Comparison of ENCODE assay signal across 1 cellular context in the genomic region with DNA sequence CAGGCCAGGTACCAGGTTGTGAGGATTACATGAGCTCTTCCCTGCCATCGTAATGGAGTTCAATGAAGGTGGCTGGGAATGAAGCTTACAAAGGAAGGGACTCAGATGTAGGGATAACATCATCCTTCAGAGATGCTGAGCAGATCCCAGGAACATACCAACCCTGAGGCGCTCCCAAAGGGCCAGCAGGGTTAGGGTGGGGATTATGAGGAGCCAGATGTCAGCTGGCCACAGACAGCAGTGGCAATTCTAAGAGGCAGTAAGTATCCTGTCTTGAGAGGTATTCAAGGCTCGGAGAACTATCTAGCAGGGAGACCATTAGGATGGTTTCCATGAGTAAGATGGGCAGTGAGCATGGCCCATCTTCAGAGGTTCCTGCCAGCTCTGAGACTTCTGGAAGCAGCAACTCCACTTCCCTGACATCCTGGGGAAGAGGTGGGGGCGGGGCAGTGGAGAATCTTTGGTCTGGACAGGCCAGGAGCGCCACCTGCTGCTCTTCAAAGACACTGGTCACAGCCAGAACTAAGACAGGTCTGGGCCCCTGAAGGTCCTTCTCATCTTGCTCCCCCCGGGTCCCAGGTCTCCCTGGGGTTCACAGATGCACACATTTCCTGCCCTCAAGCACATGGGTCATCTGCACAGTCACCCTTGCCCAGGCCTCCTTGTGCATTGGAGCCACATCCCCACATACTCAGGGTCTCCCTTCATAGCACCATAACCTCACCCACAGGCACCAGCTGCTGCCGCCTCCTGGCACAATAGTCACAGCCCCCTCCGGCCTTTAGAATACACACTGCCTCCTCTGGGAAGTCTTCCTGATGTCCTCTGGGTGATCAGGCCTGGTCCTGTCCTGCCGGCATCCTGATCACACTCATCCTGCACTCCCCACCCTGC.
TF ChIP-seq lines count a peak whose summit lies in the region.

No MANE protein-coding gene starts in this region.

TF ChIP-seq in GM12878, 131 proteins besides CTCF, POLR2A, EP300 and RAD21 (continued from another document):
- TF ChIP-seq BCL3 (IDR thresholded peaks at IDR 0.05; ENCODE audit: borderline replicate concordance, insufficient read depth, low read depth, low read length, poor library complexity, severe bottlenecking) (no peak), SMC3 (IDR thresholded peaks at IDR 0.05; ENCODE audit: borderline replicate concordance, low read length) (peak; percentile 99), YY1 (IDR thresholded peaks at IDR 0.05; ENCODE audit: low read depth, low read length) (peak; percentile 63), PAX8 (IDR thresholded peaks at IDR 0.05) (no peak), BACH1 (IDR thresholded peaks at IDR 0.05; ENCODE audit: borderline replicate concordance) (no peak)
